In the genomic region with DNA sequence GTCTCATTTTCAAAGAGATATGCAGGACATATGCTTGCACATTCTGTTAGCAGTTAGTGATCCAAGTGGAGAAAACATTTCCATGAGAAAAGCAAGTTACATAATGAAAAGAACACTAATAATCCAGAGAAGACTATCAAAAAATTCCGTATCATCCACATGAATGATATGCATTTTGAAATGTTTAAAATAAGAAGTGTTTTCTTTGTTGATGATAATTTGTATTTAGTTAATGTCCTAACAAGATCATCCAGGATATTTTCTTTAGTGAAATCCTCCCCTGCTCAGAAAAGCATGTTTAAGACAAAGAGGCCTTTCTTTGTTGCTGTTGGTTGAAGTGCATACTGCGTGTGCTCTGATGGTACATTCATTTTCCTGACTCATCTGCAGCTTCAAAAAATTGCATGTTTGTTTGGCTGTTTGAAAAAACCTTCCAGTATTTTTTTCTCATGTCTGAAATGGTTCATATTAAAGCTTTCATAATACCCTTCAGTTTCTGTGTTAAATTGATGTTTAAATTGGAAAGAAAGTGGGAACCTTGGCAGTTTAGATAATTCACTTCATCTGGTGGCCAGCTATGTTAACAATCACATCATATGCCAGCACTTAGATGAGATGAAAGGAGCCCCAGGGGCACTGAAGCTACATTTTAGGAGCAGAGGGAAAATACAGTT, we compare ENCODE assay signal across 15 cellular contexts.
A peak's percentile ranks its signal among the peaks of the same experiment; 100 is the strongest.
DNase-seq lines count a peak whose midpoint lies in the region; ATAC-seq and TF ChIP-seq lines count a peak whose summit lies in the region.
"Had no signal": no experiment of that assay in that cellular context is flagged by ENCODE, and none has a peak within 500 bp of the region (broad histone marks: within the 10 kb centered on the region; RNA-seq: fewer than 3 reads in every experiment).

No MANE protein-coding gene starts in this region.

- POLR2A ChIA-PET in activated CD8-positive, alpha-beta T cell treated with anti-CD3 and anti-CD28 coated beads, Interleukin-2, amount 10 ng/mL, durations not matched to agents 7 days and 5 days (lab: Charles Lee), result no interaction called here

- H3K27me3 ChIP-seq in MG63, result no peaks in the 10 kb centered on the region
- no peaks in the 10 kb centered on the region for H3K27me3 ChIP-seq in mesenchymal stem cell (ENCODE audit: control insufficient read depth in 1 of 2, insufficient read depth in 1 of 2, low read length in 2 of 2)
- H3K27me3 ChIP-seq: Peyer's patch had no signal

- WGBS in mesenchymal stem cell, result no CpG with 5 or more reads among the region's 2 CpGs

- peaks cover 7% of the 10 kb centered on the region; the same call in 1 of the 2 replicates for H3K9me3 ChIP-seq in MG63
- H3K9me3 ChIP-seq in mesenchymal stem cell (ENCODE audit: control insufficient read depth, low read length), result peaks cover 2% of the 10 kb centered on the region
- H3K9me3 ChIP-seq: Peyer's patch had no signal

- H3K4me2 ChIP-seq in mesenchymal stem cell (ENCODE audit: low read length, poor library complexity, severe bottlenecking), result no peak overlapping the region

- no peak overlapping the region for H2AFZ ChIP-seq in mesenchymal stem cell (ENCODE audit: low read depth, low read length)

- H3K23ac ChIP-seq in mesenchymal stem cell (ENCODE audit: low read length in 2 of 2), result no peak overlapping the region

- no peak overlapping the region for H2BK120ac ChIP-seq in mesenchymal stem cell (ENCODE audit: low read depth, low read length)

- DNase-seq in AG10803 (ENCODE audit: low read depth) (peak; percentile 77), MG63 (peak; percentile 9), cardiac fibroblast (ENCODE audit: low read depth in 2 of 2) (peak; percentile 33 to 68), mesenchymal stem cell (peak; percentile 43)
- no peak for DNase-seq in activated CD8-positive, alpha-beta T cell treated with anti-CD3 and anti-CD28 coated beads, Interleukin-2, amount 10 ng/mL, durations not matched to agents 7 days and 5 days
- DNase-seq in activated naive CD4-positive, alpha-beta T cell treated with anti-CD3 and anti-CD28 coated beads, Interleukin-2, amount 50 U/mL, for 16 hours, result no peak
- DNase-seq: CD4-positive, CD25-positive, alpha-beta regulatory T cell; naive B cell; NCI-H1105 treated with DMSO at 0.1 percent for 48 hours; Peyer's patch; WERI-Rb-1 had no signal

- no peaks in the 10 kb centered on the region for H3K27me3 Mint-ChIP-seq in activated CD8-positive, alpha-beta T cell treated with anti-CD3 and anti-CD28 coated beads, Interleukin-2, amount 10 ng/mL, durations not matched to agents 7 days and 5 days (ENCODE audit: low read depth)
- H3K27me3 Mint-ChIP-seq: CD4-positive, CD25-positive, alpha-beta regulatory T cell; dendritic cell treated with granulocyte-macrophage colony-stimulating factor and Interleukin-4, amounts not matched to agents 40 ng/mL and 50 ng/mL, for 4 days; naive B cell; stimulated activated memory B cell treated with anti-CD40 and anti-IgM and Interleukin-4, amounts not matched to agents 10 μg/mL and 1 μg/mL and 100 μg/mL, for 72 hours had no signal

- no peak overlapping the region for H2AK5ac ChIP-seq in mesenchymal stem cell (ENCODE audit: low read length, severe bottlenecking)

- H3K36me3 ChIP-seq in MG63 (no peaks in the 10 kb centered on the region), mesenchymal stem cell (ENCODE audit: control insufficient read depth in 1 of 2, insufficient read depth in 2 of 2, low read depth in 1 of 2, low read length in 2 of 2) (no peaks in the 10 kb centered on the region)
- H3K36me3 ChIP-seq: Peyer's patch, WERI-Rb-1 had no signal

- no peak overlapping the region for H3K14ac ChIP-seq in mesenchymal stem cell (ENCODE audit: low read length in 2 of 2)

- no peaks in the 10 kb centered on the region for H3K9me3 Mint-ChIP-seq in activated CD8-positive, alpha-beta T cell treated with anti-CD3 and anti-CD28 coated beads, Interleukin-2, amount 10 ng/mL, durations not matched to agents 7 days and 5 days (ENCODE audit: insufficient read depth)
- H3K9me3 Mint-ChIP-seq: dendritic cell treated with granulocyte-macrophage colony-stimulating factor and Interleukin-4, amounts not matched to agents 40 ng/mL and 50 ng/mL, for 4 days had no signal

- ATAC-seq in GM21737 (IDR thresholded peaks at IDR 0.05; ENCODE audit: unreplicated experiment) (no peak), HG03342 (IDR thresholded peaks at IDR 0.05; ENCODE audit: unreplicated experiment) (no peak)
- no peak for ATAC-seq in activated CD8-positive, alpha-beta T cell treated with anti-CD3 and anti-CD28 coated beads, Interleukin-2, amount 10 ng/mL, durations not matched to agents 7 days and 5 days
- ATAC-seq: stimulated activated memory B cell treated with anti-CD40 and anti-IgM and Interleukin-4, amounts not matched to agents 10 μg/mL and 1 μg/mL and 100 μg/mL, for 72 hours had no signal

- peak overlapping the region; percentile 38 for H3K9ac ChIP-seq in mesenchymal stem cell (ENCODE audit: low read length)

- H3K4ac ChIP-seq in mesenchymal stem cell (ENCODE audit: low read depth in 1 of 2, low read length in 2 of 2), result no peak overlapping the region

- CTCF ChIA-PET in activated CD8-positive, alpha-beta T cell treated with anti-CD3 and anti-CD28 coated beads, Interleukin-2, amount 10 ng/mL, durations not matched to agents 7 days and 5 days (lab: Charles Lee), result no interaction called here

- TF ChIP-seq CTCF in AG10803 (conservative IDR thresholded peaks at IDR 0.05; ENCODE audit: low read length), result no peak
- no peak for TF ChIP-seq CTCF in cardiac fibroblast (IDR thresholded peaks at IDR 0.05; ENCODE audit: low read depth, low read length)

- no peaks in the 10 kb centered on the region for H3K36me3 Mint-ChIP-seq in activated CD8-positive, alpha-beta T cell treated with anti-CD3 and anti-CD28 coated beads, Interleukin-2, amount 10 ng/mL, durations not matched to agents 7 days and 5 days (ENCODE audit: low read depth)
- H3K36me3 Mint-ChIP-seq: CD4-positive, CD25-positive, alpha-beta regulatory T cell; naive B cell; stimulated activated memory B cell treated with anti-CD40 and anti-IgM and Interleukin-4, amounts not matched to agents 10 μg/mL and 1 μg/mL and 100 μg/mL, for 72 hours had no signal

- no peak overlapping the region for H3K27ac Mint-ChIP-seq in activated CD8-positive, alpha-beta T cell treated with anti-CD3 and anti-CD28 coated beads, Interleukin-2, amount 10 ng/mL, durations not matched to agents 7 days and 5 days
- H3K27ac Mint-ChIP-seq: CD4-positive, CD25-positive, alpha-beta regulatory T cell; dendritic cell treated with granulocyte-macrophage colony-stimulating factor and Interleukin-4, amounts not matched to agents 40 ng/mL and 50 ng/mL, for 4 days; naive B cell; stimulated activated memory B cell treated with anti-CD40 and anti-IgM and Interleukin-4, amounts not matched to agents 10 μg/mL and 1 μg/mL and 100 μg/mL, for 72 hours had no signal

- no peaks in the 10 kb centered on the region for H3K79me1 ChIP-seq in mesenchymal stem cell (replicated peaks; ENCODE audit: low read length, poor library complexity, severe bottlenecking)

- no peak overlapping the region for H4K91ac ChIP-seq in mesenchymal stem cell (ENCODE audit: low read length)

- no peaks in the 10 kb centered on the region for H3K4me1 Mint-ChIP-seq in activated CD8-positive, alpha-beta T cell treated with anti-CD3 and anti-CD28 coated beads, Interleukin-2, amount 10 ng/mL, durations not matched to agents 7 days and 5 days (ENCODE audit: low read depth)
- H3K4me1 Mint-ChIP-seq: CD4-positive, CD25-positive, alpha-beta regulatory T cell; naive B cell; stimulated activated memory B cell treated with anti-CD40 and anti-IgM and Interleukin-4, amounts not matched to agents 10 μg/mL and 1 μg/mL and 100 μg/mL, for 72 hours had no signal

- H2BK15ac ChIP-seq in mesenchymal stem cell (ENCODE audit: low read depth, poor library complexity, severe bottlenecking), result no peak overlapping the region

- no peak overlapping the region for H2BK12ac ChIP-seq in mesenchymal stem cell (ENCODE audit: low read length in 2 of 2)

- H3K4me1 ChIP-seq in mesenchymal stem cell (ENCODE audit: control insufficient read depth, insufficient read depth, low read depth, low read length), result no peaks in the 10 kb centered on the region
- H3K4me1 ChIP-seq: Peyer's patch had no signal

- no peak overlapping the region for H4K8ac ChIP-seq in mesenchymal stem cell (ENCODE audit: low read length)

- H3K27ac ChIP-seq in mesenchymal stem cell (ENCODE audit: low read length, poor library complexity, severe bottlenecking), result peak overlapping the region; percentile 83
- H3K27ac ChIP-seq: Peyer's patch, WERI-Rb-1 had no signal

- no peak overlapping the region for H3K18ac ChIP-seq in mesenchymal stem cell (ENCODE audit: low read depth in 1 of 2, low read length in 2 of 2)

- no peak overlapping the region for H3K4me3 Mint-ChIP-seq in activated CD8-positive, alpha-beta T cell treated with anti-CD3 and anti-CD28 coated beads, Interleukin-2, amount 10 ng/mL, durations not matched to agents 7 days and 5 days
- H3K4me3 Mint-ChIP-seq: CD4-positive, CD25-positive, alpha-beta regulatory T cell; dendritic cell treated with granulocyte-macrophage colony-stimulating factor and Interleukin-4, amounts not matched to agents 40 ng/mL and 50 ng/mL, for 4 days; naive B cell; stimulated activated memory B cell treated with anti-CD40 and anti-IgM and Interleukin-4, amounts not matched to agents 10 μg/mL and 1 μg/mL and 100 μg/mL, for 72 hours had no signal

- no peak overlapping the region for H3K4me3 ChIP-seq in AG10803 (ENCODE audit: low read length)
- H3K4me3 ChIP-seq in MG63, result no peak overlapping the region
- no peak overlapping the region for H3K4me3 ChIP-seq in cardiac fibroblast (replicated peaks in 1 of 2; ENCODE audit: low read depth in 2 of 2, low read length in 2 of 2)
- no peak overlapping the region for H3K4me3 ChIP-seq in mesenchymal stem cell (ENCODE audit: insufficient read depth in 1 of 2, low read depth in 1 of 2, low read length in 2 of 2)
- H3K4me3 ChIP-seq: Peyer's patch had no signal

- H2BK5ac ChIP-seq in mesenchymal stem cell (ENCODE audit: low read depth, low read length, poor library complexity, severe bottlenecking), result no peak overlapping the region

Comparison
In these comparisons a context has a peak if more than half of its experiments do, and no peak if none do; other contexts are left out.
1. DNase-seq: peak in AG10803 (single experiment), MG63 (single experiment), cardiac fibroblast (2 of 2) and mesenchymal stem cell (single experiment); none in activated CD8-positive, alpha-beta T cell treated with anti-CD3 and anti-CD28 coated beads, Interleukin-2, amount 10 ng/mL, durations not matched to agents 7 days and 5 days (single experiment) and activated naive CD4-positive, alpha-beta T cell treated with anti-CD3 and anti-CD28 coated beads, Interleukin-2, amount 50 U/mL, for 16 hours (single experiment).